1 cellular context compared by ENCODE assay signal in genomic region chr2:65046633-65047407, GRCh38.
TF ChIP-seq lines count a peak whose summit lies in the region.

No MANE protein-coding gene starts in this region.

TF ChIP-seq in H1, 55 proteins besides CTCF, POLR2A, EP300 and RAD21 (continued from another document):
- TF ChIP-seq GABPA (IDR thresholded peaks at IDR 0.05; ENCODE audit: borderline replicate concordance, insufficient read depth, low read length): no peak
- TF ChIP-seq CBX8 (IDR thresholded peaks at IDR 0.05; ENCODE audit: borderline replicate concordance, low read depth, low read length): no peak
- no peak for TF ChIP-seq ATF2 (IDR thresholded peaks at IDR 0.05; ENCODE audit: low read length)
- no peak for TF ChIP-seq SIX5 (IDR thresholded peaks at IDR 0.05; ENCODE audit: low read depth, low read length)
- no peak for TF ChIP-seq TEAD4 (IDR thresholded peaks at IDR 0.05; ENCODE audit: low read depth, low read length)
- TF ChIP-seq ZNF274 (IDR thresholded peaks at IDR 0.05; ENCODE audit: borderline replicate concordance, extremely low read depth, low read length): no peak
- no peak for TF ChIP-seq BRCA1 (IDR thresholded peaks at IDR 0.05; ENCODE audit: low read depth, low read length)
- TF ChIP-seq GTF2F1 (IDR thresholded peaks at IDR 0.05; ENCODE audit: borderline replicate concordance, low read depth, low read length): no peak
- TF ChIP-seq SIRT6 (IDR thresholded peaks at IDR 0.05; ENCODE audit: low read length): no peak
- no peak for TF ChIP-seq KDM4A (IDR thresholded peaks at IDR 0.05; ENCODE audit: low read depth, low read length, severe bottlenecking)
- no peak for TF ChIP-seq CEBPB (IDR thresholded peaks at IDR 0.05; ENCODE audit: low read depth, low read length)
- no peak for TF ChIP-seq CREB1 (IDR thresholded peaks at IDR 0.05)
- TF ChIP-seq TAF1 (IDR thresholded peaks at IDR 0.05; ENCODE audit: low read depth, low read length): no peak
- TF ChIP-seq CHD7 (IDR thresholded peaks at IDR 0.05; ENCODE audit: insufficient replicate concordance, low read length): no peak
- TF ChIP-seq NRF1 (IDR thresholded peaks at IDR 0.05; ENCODE audit: low read depth, low read length): no peak
- TF ChIP-seq CTBP2 (IDR thresholded peaks at IDR 0.05; ENCODE audit: borderline replicate concordance, insufficient read depth, insufficient read length, low read length): no peak
- TF ChIP-seq BCL11A (IDR thresholded peaks at IDR 0.05; ENCODE audit: low read depth in 2 of 2, low read length in 2 of 2): no peak
- TF ChIP-seq SIN3A (conservative IDR thresholded peaks at IDR 0.05 in 1 of 2, IDR thresholded peaks at IDR 0.05 in 1 of 2; ENCODE audit: low read depth in 1 of 2, low read length in 2 of 2): no peak
- TF ChIP-seq KDM1A (IDR thresholded peaks at IDR 0.05; ENCODE audit: borderline replicate concordance, low read length): no peak
